ENCODE assay signal across 18 cellular contexts in the genomic region with DNA sequence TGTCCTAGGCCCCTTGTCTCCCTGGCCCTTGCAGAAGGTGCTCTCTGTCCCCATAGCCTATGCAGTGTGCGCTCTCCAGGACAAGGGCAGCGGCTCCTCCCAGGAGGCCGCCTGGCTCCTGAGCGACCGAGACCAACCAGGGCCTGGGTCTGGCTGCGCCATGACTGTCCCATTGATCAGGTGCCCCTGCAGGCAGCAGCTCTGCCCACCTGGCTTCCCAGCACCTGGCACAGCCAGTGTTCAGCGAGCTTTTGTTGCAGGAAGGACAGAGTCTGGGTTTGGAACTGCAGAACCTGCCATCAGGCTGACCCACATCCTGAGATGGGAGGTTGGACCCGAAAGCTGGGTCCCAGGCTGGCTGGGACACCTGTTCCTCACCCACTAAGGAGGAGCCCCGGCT.
DNase-seq lines count a peak whose midpoint lies in the region; ATAC-seq, FAIRE-seq and TF ChIP-seq lines count a peak whose summit lies in the region.
"Had no signal": no experiment of that assay in that cellular context is flagged by ENCODE, and none has a peak within 500 bp of the region (broad histone marks: within the 10 kb centered on the region; RNA-seq: fewer than 3 reads in every experiment).

No MANE protein-coding gene starts in this region.

- peak overlapping the region; percentile 42 for H3K27ac Mint-ChIP-seq in activated naive CD4-positive, alpha-beta T cell treated with anti-CD3 and anti-CD28 coated beads, Interleukin-2, amount 10 ng/mL, durations not matched to agents 7 days and 5 days
- H3K27ac Mint-ChIP-seq in nephron progenitor cell, result peak overlapping the region; percentile 42
- H3K27ac Mint-ChIP-seq: IgD-negative memory B cell had no signal

- H3K4me3 ChIP-seq in HepG2 (replicated peaks in 1 of 3; ENCODE audit: insufficient read depth in 1 of 3, low read depth in 2 of 3, low read length in 3 of 3), result no peak overlapping the region

- no peaks in the 10 kb centered on the region for H3K27me3 Mint-ChIP-seq in activated naive CD4-positive, alpha-beta T cell treated with anti-CD3 and anti-CD28 coated beads, Interleukin-2, amount 10 ng/mL, durations not matched to agents 7 days and 5 days
- H3K27me3 Mint-ChIP-seq in nephron progenitor cell (ENCODE audit: low read depth, poor library complexity), result peaks cover 5% of the 10 kb centered on the region

- BruUV-seq in HepG2 (replicated peaks; lab: Mats Ljungman, UMichigan), result no TSS peak

- TF ChIP-seq CTCF in nephron progenitor cell (IDR thresholded peaks at IDR 0.05) (no peak), HepG2 (CRISPR knock-in tag; IDR thresholded peaks at IDR 0.05) (no peak)

- peaks cover 2 to 14% of the 10 kb centered on the region in 2 experiments; a peak in 3 of 5 replicates for H3K27me3 ChIP-seq in HepG2 (ENCODE audit: control insufficient read depth in 1 of 2, insufficient read depth in 2 of 2, low read length in 2 of 2)

- in situ Hi-C loops in HepG2 (cut with HindIII; ENCODE audit: extremely low pct_ligation_motif_present, low pct_unique_long_range_greater_than_20kb), result no loop called here

- H4K20me1 ChIP-seq in HepG2 (ENCODE audit: insufficient read depth, low read length), result no peaks in the 10 kb centered on the region

- no peaks in the 10 kb centered on the region for H3K4me1 ChIP-seq in HepG2 (ENCODE audit: insufficient read depth, low read length)

- POLR2A ChIA-PET in HepG2 (lab: Yijun Ruan, JAX), result no interaction called here

- no peaks in the 10 kb centered on the region for H3K9me3 ChIP-seq in HepG2 (ENCODE audit: low read length)

- DNase-seq in NCI-H146 (lab: John Stamatoyannopoulos, UW) (peak; percentile 28), NCI-H146 treated with DMSO at 0.1 percent for 48 hours (lab: John Stamatoyannopoulos, UW; ENCODE audit: unreplicated experiment) (no peak), nephron progenitor cell (no peak), AG08396 (ENCODE audit: low spot score) (no peak), HepG2 (ENCODE audit: low spot score) (no peak)
- no peak for DNase-seq in activated naive CD4-positive, alpha-beta T cell treated with anti-CD3 and anti-CD28 coated beads, Interleukin-2, amount 10 ng/mL, durations not matched to agents 7 days and 5 days
- no peak for DNase-seq in activated naive CD4-positive, alpha-beta T cell treated with Interleukin-2 at 50 U/mL for 16 hours
- DNase-seq: DND-41, MM.1S, NCI-H1048, NCI-H187, NCI-H2171, NCI-H226, NCI-H82 had no signal

- no peak for TF ChIP-seq RAD21 in HepG2 (CRISPR knock-in tag; IDR thresholded peaks at IDR 0.05)

- no peaks in the 10 kb centered on the region for H3K36me3 ChIP-seq in HepG2 (replicated peaks in 1 of 2; ENCODE audit: control insufficient read depth in 1 of 2, insufficient read depth in 2 of 2, low read length in 2 of 2)

- no peak; the same call in 2 of the 3 replicates for ATAC-seq in HepG2

- WGBS in HepG2 (ENCODE audit: low lambda C conversion rate), result no CpG with 5 or more reads among the region's 9 CpGs

- FAIRE-seq in HepG2 (lab: Jason Lieb, UNC), result no peak
- FAIRE-seq: GM12892 had no signal

- TF ChIP-seq POLR2A in HepG2 (IDR thresholded peaks at IDR 0.05; ENCODE audit: insufficient read depth in 1 of 2, low read depth in 2 of 2, low read length in 2 of 2), result no peak

- CTCF ChIA-PET in activated naive CD4-positive, alpha-beta T cell treated with anti-CD3 and anti-CD28 coated beads, Interleukin-2, amount 10 ng/mL, durations not matched to agents 7 days and 5 days (lab: Charles Lee), result no interaction called here
- CTCF ChIA-PET in HepG2 (lab: Yijun Ruan, JAX; ENCODE audit: low intra/inter-chr PET ratio, low total read pairs), result no interaction called here

- no peak overlapping the region for H3K27ac ChIP-seq in HepG2 (ENCODE audit: extremely low read length, insufficient read depth, low read length)
- H3K27ac ChIP-seq: 22Rv1, KMS-11 had no signal

- no peak overlapping the region for H3K4me2 ChIP-seq in HepG2 (ENCODE audit: low read depth, low read length)
- H3K4me2 ChIP-seq: KMS-11 had no signal

- no peaks in the 10 kb centered on the region for H3K4me1 Mint-ChIP-seq in activated naive CD4-positive, alpha-beta T cell treated with anti-CD3 and anti-CD28 coated beads, Interleukin-2, amount 10 ng/mL, durations not matched to agents 7 days and 5 days
- peaks cover 55% of the 10 kb centered on the region for H3K4me1 Mint-ChIP-seq in nephron progenitor cell

- H3K9ac ChIP-seq in HepG2 (ENCODE audit: insufficient read depth, low read depth, low read length), result no peak overlapping the region
- H3K9ac ChIP-seq: KMS-11 had no signal

- H3K36me3 Mint-ChIP-seq in activated naive CD4-positive, alpha-beta T cell treated with anti-CD3 and anti-CD28 coated beads, Interleukin-2, amount 10 ng/mL, durations not matched to agents 7 days and 5 days, result no peaks in the 10 kb centered on the region
- peaks cover 4% of the 10 kb centered on the region for H3K36me3 Mint-ChIP-seq in nephron progenitor cell (ENCODE audit: low read depth)
- H3K36me3 Mint-ChIP-seq: IgD-negative memory B cell had no signal

- intact Hi-C loops in HepG2 (cut with micrococcal nuclease; ENCODE audit: unreplicated experiment), result no loop called here

- H3K79me2 ChIP-seq in HepG2 (ENCODE audit: insufficient read depth, low read length), result no peaks in the 10 kb centered on the region

- H3K4me3 Mint-ChIP-seq in activated naive CD4-positive, alpha-beta T cell treated with anti-CD3 and anti-CD28 coated beads, Interleukin-2, amount 10 ng/mL, durations not matched to agents 7 days and 5 days, result no peak overlapping the region
- no peak overlapping the region for H3K4me3 Mint-ChIP-seq in nephron progenitor cell

- no peak overlapping the region for H2AFZ ChIP-seq in HepG2 (ENCODE audit: low read length)

- no peak for TF ChIP-seq EP300 in HepG2 (IDR thresholded peaks at IDR 0.05; ENCODE audit: low read depth in 2 of 2, low read length in 2 of 2)
- no peak for TF ChIP-seq EP300 in HepG2 (CRISPR knock-in tag; IDR thresholded peaks at IDR 0.05; ENCODE audit: borderline replicate concordance)

- no peaks in the 10 kb centered on the region for H3K9me3 Mint-ChIP-seq in activated naive CD4-positive, alpha-beta T cell treated with anti-CD3 and anti-CD28 coated beads, Interleukin-2, amount 10 ng/mL, durations not matched to agents 7 days and 5 days
- peaks cover 19% of the 10 kb centered on the region for H3K9me3 Mint-ChIP-seq in nephron progenitor cell

TF ChIP-seq in HepG2, 621 proteins besides CTCF, POLR2A, EP300 and RAD21:
- TF ChIP-seq MEIS1 (CRISPR knock-in tag; IDR thresholded peaks at IDR 0.05; ENCODE audit: borderline replicate concordance) (no peak), ZBTB20 (CRISPR knock-in tag; IDR thresholded peaks at IDR 0.05; ENCODE audit: borderline replicate concordance, low read depth) (no peak), ERF (CRISPR knock-in tag; IDR thresholded peaks at IDR 0.05) (no peak)
TF ChIP-seq in HepG2: peak in this region for 0.
